1 cellular context compared by ENCODE assay signal in genomic region chr3:72582211-72582878, GRCh38.
A peak's percentile ranks its signal among the peaks of the same experiment; 100 is the strongest.
TF ChIP-seq lines count a peak whose summit lies in the region.

No MANE protein-coding gene starts in this region.

TF ChIP-seq in HepG2, 621 proteins besides CTCF, POLR2A, EP300 and RAD21 (continued from another document and continues in another):
- no peak for TF ChIP-seq E2F5 (CRISPR knock-in tag; conservative IDR thresholded peaks at IDR 0.05)
- no peak for TF ChIP-seq ZHX1 (CRISPR knock-in tag; IDR thresholded peaks at IDR 0.05; ENCODE audit: low read depth)
- TF ChIP-seq ZSCAN30 (CRISPR knock-in tag; IDR thresholded peaks at IDR 0.05) = no peak
- TF ChIP-seq NR2C2 (CRISPR knock-in tag; IDR thresholded peaks at IDR 0.05; ENCODE audit: borderline replicate concordance) = peak; percentile 69; the same call in 1 of the 2 replicates
- TF ChIP-seq, protein P1, sequence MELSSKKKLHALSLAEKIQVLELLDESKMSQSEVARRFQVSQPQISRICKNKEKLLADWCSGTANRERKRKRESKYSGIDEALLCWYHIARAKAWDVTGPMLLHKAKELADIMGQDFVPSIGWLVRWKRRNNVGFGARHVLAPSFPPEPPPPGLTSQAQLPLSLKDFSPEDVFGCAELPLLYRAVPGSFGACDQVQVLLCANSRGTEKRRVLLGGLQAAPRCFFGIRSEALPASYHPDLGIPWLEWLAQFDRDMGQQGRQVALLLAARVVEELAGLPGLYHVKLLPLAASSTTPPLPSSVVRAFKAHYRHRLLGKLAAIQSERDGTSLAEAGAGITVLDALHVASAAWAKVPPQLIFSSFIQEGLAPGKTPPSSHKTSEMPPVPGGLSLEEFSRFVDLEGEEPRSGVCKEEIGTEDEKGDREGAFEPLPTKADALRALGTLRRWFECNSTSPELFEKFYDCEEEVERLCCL (CRISPR knock-in tag; IDR thresholded peaks at IDR 0.05; ENCODE audit: borderline replicate concordance) = no peak
- no peak for TF ChIP-seq KLF6 (CRISPR knock-in tag; IDR thresholded peaks at IDR 0.05)
- no peak for TF ChIP-seq CCDC6 (CRISPR knock-in tag; IDR thresholded peaks at IDR 0.05)
- no peak for TF ChIP-seq XRCC5 (optimal IDR thresholded peaks at IDR 0.05; ENCODE audit: low read length)
- no peak for TF ChIP-seq FOXP1 (IDR thresholded peaks at IDR 0.05)
- TF ChIP-seq FOXP1 (CRISPR knock-in tag; IDR thresholded peaks at IDR 0.05) = peak; percentile 73
- TF ChIP-seq GLI4 (CRISPR knock-in tag; IDR thresholded peaks at IDR 0.05; ENCODE audit: borderline replicate concordance) = peak; percentile 46; the same call in 1 of the 2 replicates
- TF ChIP-seq, protein P2, sequence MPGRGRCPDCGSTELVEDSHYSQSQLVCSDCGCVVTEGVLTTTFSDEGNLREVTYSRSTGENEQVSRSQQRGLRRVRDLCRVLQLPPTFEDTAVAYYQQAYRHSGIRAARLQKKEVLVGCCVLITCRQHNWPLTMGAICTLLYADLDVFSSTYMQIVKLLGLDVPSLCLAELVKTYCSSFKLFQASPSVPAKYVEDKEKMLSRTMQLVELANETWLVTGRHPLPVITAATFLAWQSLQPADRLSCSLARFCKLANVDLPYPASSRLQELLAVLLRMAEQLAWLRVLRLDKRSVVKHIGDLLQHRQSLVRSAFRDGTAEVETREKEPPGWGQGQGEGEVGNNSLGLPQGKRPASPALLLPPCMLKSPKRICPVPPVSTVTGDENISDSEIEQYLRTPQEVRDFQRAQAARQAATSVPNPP (CRISPR knock-in tag; IDR thresholded peaks at IDR 0.05) = no peak
- TF ChIP-seq, protein P3, sequence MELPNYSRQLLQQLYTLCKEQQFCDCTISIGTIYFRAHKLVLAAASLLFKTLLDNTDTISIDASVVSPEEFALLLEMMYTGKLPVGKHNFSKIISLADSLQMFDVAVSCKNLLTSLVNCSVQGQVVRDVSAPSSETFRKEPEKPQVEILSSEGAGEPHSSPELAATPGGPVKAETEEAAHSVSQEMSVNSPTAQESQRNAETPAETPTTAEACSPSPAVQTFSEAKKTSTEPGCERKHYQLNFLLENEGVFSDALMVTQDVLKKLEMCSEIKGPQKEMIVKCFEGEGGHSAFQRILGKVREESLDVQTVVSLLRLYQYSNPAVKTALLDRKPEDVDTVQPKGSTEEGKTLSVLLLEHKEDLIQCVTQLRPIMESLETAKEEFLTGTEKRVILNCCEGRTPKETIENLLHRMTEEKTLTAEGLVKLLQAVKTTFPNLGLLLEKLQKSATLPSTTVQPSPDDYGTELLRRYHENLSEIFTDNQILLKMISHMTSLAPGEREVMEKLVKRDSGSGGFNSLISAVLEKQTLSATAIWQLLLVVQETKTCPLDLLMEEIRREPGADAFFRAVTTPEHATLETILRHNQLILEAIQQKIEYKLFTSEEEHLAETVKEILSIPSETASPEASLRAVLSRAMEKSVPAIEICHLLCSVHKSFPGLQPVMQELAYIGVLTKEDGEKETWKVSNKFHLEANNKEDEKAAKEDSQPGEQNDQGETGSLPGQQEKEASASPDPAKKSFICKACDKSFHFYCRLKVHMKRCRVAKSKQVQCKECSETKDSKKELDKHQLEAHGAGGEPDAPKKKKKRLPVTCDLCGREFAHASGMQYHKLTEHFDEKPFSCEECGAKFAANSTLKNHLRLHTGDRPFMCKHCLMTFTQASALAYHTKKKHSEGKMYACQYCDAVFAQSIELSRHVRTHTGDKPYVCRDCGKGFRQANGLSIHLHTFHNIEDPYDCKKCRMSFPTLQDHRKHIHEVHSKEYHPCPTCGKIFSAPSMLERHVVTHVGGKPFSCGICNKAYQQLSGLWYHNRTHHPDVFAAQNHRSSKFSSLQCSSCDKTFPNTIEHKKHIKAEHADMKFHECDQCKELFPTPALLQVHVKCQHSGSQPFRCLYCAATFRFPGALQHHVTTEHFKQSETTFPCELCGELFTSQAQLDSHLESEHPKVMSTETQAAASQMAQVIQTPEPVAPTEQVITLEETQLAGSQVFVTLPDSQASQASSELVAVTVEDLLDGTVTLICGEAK (IDR thresholded peaks at IDR 0.05) = no peak
- TF ChIP-seq, protein P3 (CRISPR knock-in tag; IDR thresholded peaks at IDR 0.05) = no peak; the same call in 1 of the 2 replicates
- TF ChIP-seq ZZZ3 (CRISPR knock-in tag; IDR thresholded peaks at IDR 0.05; ENCODE audit: borderline replicate concordance) = no peak
- no peak for TF ChIP-seq ZNF556 (CRISPR knock-in tag; IDR thresholded peaks at IDR 0.05; ENCODE audit: borderline replicate concordance)
- TF ChIP-seq SUZ12 (IDR thresholded peaks at IDR 0.05; ENCODE audit: low read depth, low read length) = no peak
- TF ChIP-seq KLF13 (CRISPR knock-in tag; IDR thresholded peaks at IDR 0.05) = no peak
- TF ChIP-seq HMGA1 (CRISPR knock-in tag; conservative IDR thresholded peaks at IDR 0.05) = no peak
- TF ChIP-seq, protein P4, sequence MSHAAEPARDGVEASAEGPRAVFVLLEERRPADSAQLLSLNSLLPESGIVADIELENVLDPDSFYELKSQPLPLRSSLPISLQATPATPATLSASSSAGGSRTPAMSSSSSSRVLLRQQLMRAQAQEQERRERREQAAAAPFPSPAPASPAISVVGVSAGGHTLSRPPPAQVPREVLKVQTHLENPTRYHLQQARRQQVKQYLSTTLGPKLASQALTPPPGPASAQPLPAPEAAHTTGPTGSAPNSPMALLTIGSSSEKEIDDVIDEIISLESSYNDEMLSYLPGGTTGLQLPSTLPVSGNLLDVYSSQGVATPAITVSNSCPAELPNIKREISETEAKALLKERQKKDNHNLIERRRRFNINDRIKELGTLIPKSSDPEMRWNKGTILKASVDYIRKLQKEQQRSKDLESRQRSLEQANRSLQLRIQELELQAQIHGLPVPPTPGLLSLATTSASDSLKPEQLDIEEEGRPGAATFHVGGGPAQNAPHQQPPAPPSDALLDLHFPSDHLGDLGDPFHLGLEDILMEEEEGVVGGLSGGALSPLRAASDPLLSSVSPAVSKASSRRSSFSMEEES (CRISPR knock-in tag; IDR thresholded peaks at IDR 0.05) = peak; percentile 57; the same call in 1 of the 2 replicates
- TF ChIP-seq RXRA (CRISPR knock-in tag; IDR thresholded peaks at IDR 0.05) = no peak; the same call in 1 of the 2 replicates
- no peak for TF ChIP-seq ZNF788 (CRISPR knock-in tag; IDR thresholded peaks at IDR 0.05; ENCODE audit: borderline replicate concordance)
- TF ChIP-seq ZNF589 (CRISPR knock-in tag; conservative IDR thresholded peaks at IDR 0.05) = no peak
- TF ChIP-seq ZNF703 (CRISPR knock-in tag; IDR thresholded peaks at IDR 0.05; ENCODE audit: borderline replicate concordance) = no peak
- peak; percentile 30; the same call in 1 of the 2 replicates for TF ChIP-seq POGZ (CRISPR knock-in tag; IDR thresholded peaks at IDR 0.05)
- TF ChIP-seq DDIT3 (CRISPR knock-in tag; IDR thresholded peaks at IDR 0.05) = no peak
- TF ChIP-seq ARID4A (CRISPR knock-in tag; IDR thresholded peaks at IDR 0.05; ENCODE audit: borderline replicate concordance) = peak; percentile 26; the same call in 1 of the 2 replicates
- TF ChIP-seq ZNF564 (CRISPR knock-in tag; IDR thresholded peaks at IDR 0.05) = no peak
- no peak for TF ChIP-seq NR2F2 (IDR thresholded peaks at IDR 0.05; ENCODE audit: borderline replicate concordance, low read depth)
- no peak for TF ChIP-seq ZNF776 (CRISPR knock-in tag; IDR thresholded peaks at IDR 0.05)
- TF ChIP-seq YY1 (IDR thresholded peaks at IDR 0.05; ENCODE audit: insufficient read depth, insufficient replicate concordance, low read depth, low read length) = no peak
- TF ChIP-seq, protein P5, sequence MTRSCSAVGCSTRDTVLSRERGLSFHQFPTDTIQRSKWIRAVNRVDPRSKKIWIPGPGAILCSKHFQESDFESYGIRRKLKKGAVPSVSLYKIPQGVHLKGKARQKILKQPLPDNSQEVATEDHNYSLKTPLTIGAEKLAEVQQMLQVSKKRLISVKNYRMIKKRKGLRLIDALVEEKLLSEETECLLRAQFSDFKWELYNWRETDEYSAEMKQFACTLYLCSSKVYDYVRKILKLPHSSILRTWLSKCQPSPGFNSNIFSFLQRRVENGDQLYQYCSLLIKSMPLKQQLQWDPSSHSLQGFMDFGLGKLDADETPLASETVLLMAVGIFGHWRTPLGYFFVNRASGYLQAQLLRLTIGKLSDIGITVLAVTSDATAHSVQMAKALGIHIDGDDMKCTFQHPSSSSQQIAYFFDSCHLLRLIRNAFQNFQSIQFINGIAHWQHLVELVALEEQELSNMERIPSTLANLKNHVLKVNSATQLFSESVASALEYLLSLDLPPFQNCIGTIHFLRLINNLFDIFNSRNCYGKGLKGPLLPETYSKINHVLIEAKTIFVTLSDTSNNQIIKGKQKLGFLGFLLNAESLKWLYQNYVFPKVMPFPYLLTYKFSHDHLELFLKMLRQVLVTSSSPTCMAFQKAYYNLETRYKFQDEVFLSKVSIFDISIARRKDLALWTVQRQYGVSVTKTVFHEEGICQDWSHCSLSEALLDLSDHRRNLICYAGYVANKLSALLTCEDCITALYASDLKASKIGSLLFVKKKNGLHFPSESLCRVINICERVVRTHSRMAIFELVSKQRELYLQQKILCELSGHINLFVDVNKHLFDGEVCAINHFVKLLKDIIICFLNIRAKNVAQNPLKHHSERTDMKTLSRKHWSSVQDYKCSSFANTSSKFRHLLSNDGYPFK (CRISPR knock-in tag; IDR thresholded peaks at IDR 0.05; ENCODE audit: borderline replicate concordance) = no peak
